In genomic region chr4:108355523-108356208, GRCh38 we compare ENCODE assay signal across 15 cellular contexts.
A peak's percentile ranks its signal among the peaks of the same experiment; 100 is the strongest.
DNase-seq lines count a peak whose midpoint lies in the region; ATAC-seq and TF ChIP-seq lines count a peak whose summit lies in the region.
"Had no signal": no experiment of that assay in that cellular context is flagged by ENCODE, and none has a peak within 500 bp of the region (broad histone marks: within the 10 kb centered on the region; RNA-seq: fewer than 3 reads in every experiment).

No MANE protein-coding gene starts in this region.

- TF ChIP-seq CTCF in GM23338 (conservative IDR thresholded peaks at IDR 0.05; ENCODE audit: low read depth in 2 of 2): no peak
- no peak for TF ChIP-seq CTCF in glutamatergic neuron (IDR thresholded peaks at IDR 0.05; ENCODE audit: partially characterized antibody, unreplicated experiment)

- no peaks in the 10 kb centered on the region for H3K9me2 ChIP-seq in GM23338 (ENCODE audit: insufficient read depth)

- POLR2A ChIA-PET in activated CD4-positive, alpha-beta memory T cell treated with anti-CD3 and anti-CD28 coated beads, Interleukin-2, amount 10 ng/mL, durations not matched to agents 7 days and 5 days (lab: Charles Lee): interaction anchor here (0.8 to 1.2 kb wide), 4 partner anchors 9 to 187 kb away, joined by 3 to 4 read pairs (median 3); partner anchors contain the start of gene LEF1

- peaks cover 12% of the 10 kb centered on the region for H3K4me1 ChIP-seq in GM23338 (ENCODE audit: insufficient read depth)

- CTCF ChIA-PET in activated CD4-positive, alpha-beta memory T cell treated with anti-CD3 and anti-CD28 coated beads, Interleukin-2, amount 10 ng/mL, durations not matched to agents 7 days and 5 days (lab: Charles Lee): interaction anchor here (0.7 to 1.5 kb wide), 5 partner anchors 8 to 337 kb away, joined by 3 to 5 read pairs (median 3); no protein-coding TSS in a partner anchor

- H3K27ac ChIP-seq in GM23338 (ENCODE audit: low read depth): no peak overlapping the region
- H3K27ac ChIP-seq: colonic mucosa, tibial nerve had no signal

- H3K27me3 Mint-ChIP-seq in GM23338 (ENCODE audit: insufficient read depth, low read depth, poor library complexity) (peaks cover 3% of the 10 kb centered on the region), glutamatergic neuron (ENCODE audit: unreplicated experiment) (no peaks in the 10 kb centered on the region)
- no peaks in the 10 kb centered on the region for H3K27me3 Mint-ChIP-seq in activated CD4-positive, alpha-beta memory T cell treated with anti-CD3 and anti-CD28 coated beads, Interleukin-2, amount 10 ng/mL, durations not matched to agents 7 days and 5 days

- no peak for TF ChIP-seq POLR2A in GM18505 (IDR thresholded peaks at IDR 0.05; ENCODE audit: borderline replicate concordance, extremely low read depth, insufficient read depth, insufficient read length)

- H3K4me2 ChIP-seq in GM23338: no peak overlapping the region

- H4K20me1 ChIP-seq in GM23338 (replicated peaks; ENCODE audit: insufficient read depth): no peaks in the 10 kb centered on the region

- no peaks in the 10 kb centered on the region for H3K9me3 Mint-ChIP-seq in GM23338
- H3K9me3 Mint-ChIP-seq in activated CD4-positive, alpha-beta memory T cell treated with anti-CD3 and anti-CD28 coated beads, Interleukin-2, amount 10 ng/mL, durations not matched to agents 7 days and 5 days: no peaks in the 10 kb centered on the region
- no peaks in the 10 kb centered on the region for H3K9me3 Mint-ChIP-seq in glutamatergic neuron (ENCODE audit: unreplicated experiment)
- H3K9me3 Mint-ChIP-seq: naive B cell had no signal

- no peaks in the 10 kb centered on the region for H3K27me3 ChIP-seq in GM23338 (ENCODE audit: insufficient read depth)
- H3K27me3 ChIP-seq: colonic mucosa, Peyer's patch, tibial nerve had no signal

- ATAC-seq in GM23338 (peak; percentile 76), HG03378 (IDR thresholded peaks at IDR 0.05; ENCODE audit: unreplicated experiment) (no peak), GM18505 (IDR thresholded peaks at IDR 0.05; ENCODE audit: unreplicated experiment) (no peak)

- no peaks in the 10 kb centered on the region for H3K36me3 Mint-ChIP-seq in GM23338 (ENCODE audit: low read depth)
- no peaks in the 10 kb centered on the region for H3K36me3 Mint-ChIP-seq in activated CD4-positive, alpha-beta memory T cell treated with anti-CD3 and anti-CD28 coated beads, Interleukin-2, amount 10 ng/mL, durations not matched to agents 7 days and 5 days (ENCODE audit: low read depth)
- no peaks in the 10 kb centered on the region for H3K36me3 Mint-ChIP-seq in glutamatergic neuron (ENCODE audit: unreplicated experiment)
- H3K36me3 Mint-ChIP-seq: naive B cell had no signal

- peak; percentile 40 for DNase-seq in NCI-H2171 treated with DMSO at 0.1 percent for 48 hours (lab: John Stamatoyannopoulos, UW)
- DNase-seq in NCI-H2171 (lab: John Stamatoyannopoulos, UW): no peak
- no peak for DNase-seq in GM23338 (ENCODE audit: low spot score)
- no peak for DNase-seq in activated CD4-positive, alpha-beta memory T cell treated with anti-CD3 and anti-CD28 coated beads, Interleukin-2, amount 10 ng/mL, durations not matched to agents 7 days and 5 days
- DNase-seq in glutamatergic neuron: no peak
- no peak for DNase-seq in germinal center (ENCODE audit: low spot score)
- DNase-seq: colonic mucosa, IMR-90, naive B cell, NCI-H1930, Peyer's patch had no signal

- no peaks in the 10 kb centered on the region for H3F3A ChIP-seq in GM23338 (replicated peaks; ENCODE audit: low read depth)

- no peak overlapping the region for H3K27ac Mint-ChIP-seq in GM23338
- H3K27ac Mint-ChIP-seq in activated CD4-positive, alpha-beta memory T cell treated with anti-CD3 and anti-CD28 coated beads, Interleukin-2, amount 10 ng/mL, durations not matched to agents 7 days and 5 days: peak overlapping the region; percentile 27
- H3K27ac Mint-ChIP-seq in glutamatergic neuron (ENCODE audit: unreplicated experiment): peak overlapping the region; percentile 12
- H3K27ac Mint-ChIP-seq: naive B cell had no signal

- no peaks in the 10 kb centered on the region for H3K79me2 ChIP-seq in GM23338 (replicated peaks; ENCODE audit: insufficient read depth)

- peaks cover 12% of the 10 kb centered on the region for H3K4me1 Mint-ChIP-seq in GM23338
- peaks cover 32% of the 10 kb centered on the region for H3K4me1 Mint-ChIP-seq in activated CD4-positive, alpha-beta memory T cell treated with anti-CD3 and anti-CD28 coated beads, Interleukin-2, amount 10 ng/mL, durations not matched to agents 7 days and 5 days
- H3K4me1 Mint-ChIP-seq in glutamatergic neuron (ENCODE audit: low read depth, unreplicated experiment): peaks cover 20% of the 10 kb centered on the region
- H3K4me1 Mint-ChIP-seq: naive B cell had no signal

- no peaks in the 10 kb centered on the region for H3K36me3 ChIP-seq in GM23338 (ENCODE audit: insufficient read depth)
- H3K36me3 ChIP-seq: colonic mucosa, HAP-1, Peyer's patch, tibial nerve had no signal

- H3K4me3 ChIP-seq in GM23338: no peak overlapping the region
- H3K4me3 ChIP-seq: colonic mucosa, HAP-1, Peyer's patch, tibial nerve had no signal

- H3K4me3 Mint-ChIP-seq in GM23338 (no peak overlapping the region), glutamatergic neuron (ENCODE audit: unreplicated experiment) (no peak overlapping the region)
- H3K4me3 Mint-ChIP-seq in activated CD4-positive, alpha-beta memory T cell treated with anti-CD3 and anti-CD28 coated beads, Interleukin-2, amount 10 ng/mL, durations not matched to agents 7 days and 5 days: no peak overlapping the region
- H3K4me3 Mint-ChIP-seq: naive B cell had no signal

- 0 out of 2 replicates have a peak overlapping the region, but pooled peaks have one; percentile 52 for H2AFZ ChIP-seq in GM23338

TF ChIP-seq in GM23338, 12 proteins besides CTCF, POLR2A, EP300 and RAD21 (continues in another document):
- TF ChIP-seq ETS1 (IDR thresholded peaks at IDR 0.05) (no peak), EZH2phosphoT487 (IDR thresholded peaks at IDR 0.05; ENCODE audit: unreplicated experiment) (no peak), ZNF331 (CRISPR knock-in tag; IDR thresholded peaks at IDR 0.05; ENCODE audit: low read depth) (no peak), NANOG (IDR thresholded peaks at IDR 0.05; ENCODE audit: borderline replicate concordance) (no peak), STAT1 (IDR thresholded peaks at IDR 0.05; ENCODE audit: unreplicated experiment) (no peak), REST (IDR thresholded peaks at IDR 0.05; ENCODE audit: unreplicated experiment) (no peak), POLR2AphosphoS5 (IDR thresholded peaks at IDR 0.05; ENCODE audit: low read depth) (no peak), CREB1 (CRISPR knock-in tag; IDR thresholded peaks at IDR 0.05; ENCODE audit: low read depth) (no peak)
